In the genomic region with DNA sequence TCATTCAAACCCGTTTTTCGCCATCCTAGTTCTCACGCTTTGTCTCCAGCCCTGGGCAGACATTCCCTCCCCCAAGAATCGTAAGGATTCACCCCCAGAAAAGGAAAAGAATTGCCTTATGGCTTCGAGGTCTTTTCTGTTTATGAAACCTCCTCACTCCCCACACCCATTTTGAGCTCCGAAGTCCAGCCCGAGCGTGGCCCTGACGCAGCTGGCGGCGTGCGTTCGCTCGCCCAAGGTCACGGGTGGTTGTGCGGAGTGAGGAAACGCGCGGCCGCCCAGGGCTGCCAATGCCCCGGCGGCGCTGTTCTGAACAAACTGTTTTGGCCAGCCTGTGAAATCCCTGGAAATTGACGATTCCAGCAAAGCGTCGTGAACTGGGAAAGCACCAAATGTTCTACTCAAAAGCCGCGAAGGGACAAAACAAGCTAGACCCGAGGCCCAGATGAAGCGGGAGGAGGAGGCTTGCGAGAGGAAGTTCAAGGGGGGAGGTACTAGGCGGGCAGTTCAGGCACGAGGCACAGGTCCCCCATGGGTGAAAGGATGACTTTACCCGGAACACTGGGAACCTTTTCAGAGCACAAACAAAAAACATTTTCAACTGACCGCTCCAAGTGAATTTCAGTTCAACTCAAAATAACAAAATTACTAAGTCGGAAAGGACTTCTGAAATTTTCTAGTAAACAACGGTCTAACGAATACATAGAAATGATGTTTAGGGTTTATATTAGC, we compare ENCODE assay signal across 8 cellular contexts. TPM values are rescaled to one million over a fixed set of nuclear protein-coding genes. Genes with fewer than 3 reads are reported as not detected.
DNase-seq lines count a peak whose midpoint lies in the region; ATAC-seq and TF ChIP-seq lines count a peak whose summit lies in the region.

No MANE protein-coding gene starts in this region.

- intact Hi-C loops in breast epithelium (cut with DNase I; ENCODE audit: low total_unique reads), result no loop called here

- H3K27ac ChIP-seq in WERI-Rb-1 (peak overlapping the region; percentile 95), breast epithelium (peak overlapping the region; percentile 95 to 99)

- TF ChIP-seq POLR2A in breast epithelium (IDR thresholded peaks at IDR 0.05), result no peak

- H3K4me1 ChIP-seq in breast epithelium, result peaks cover 0 to 3% of the 10 kb centered on the region in 2 donors

- H3K4me3 ChIP-seq in WERI-Rb-1 (ENCODE audit: low read depth, low read length), result peak overlapping the region; percentile 76
- peak overlapping the region; percentile 64 to 95 (median 94) for H3K4me3 ChIP-seq in breast epithelium
- H3K4me3 ChIP-seq in iPS-18c (ENCODE audit: insufficient read depth, low read depth, low read length), result peak overlapping the region; percentile 75
- peak overlapping the region; percentile 51 for H3K4me3 ChIP-seq in skeletal muscle cell (ENCODE audit: low read depth, low read length)

- DNase-seq in NCI-H1694 treated with DMSO at 0.1 percent for 48 hours (lab: John Stamatoyannopoulos, UW) (peak; percentile 35), WERI-Rb-1 (peak; percentile 75), breast epithelium (ENCODE audit: low spot score in 2 of 2) (peak; percentile 80 to 93), skeletal muscle cell (ENCODE audit: low read depth) (peak; percentile 88)

- H3K9me3 ChIP-seq in WERI-Rb-1 (ENCODE audit: severe bottlenecking), result no peaks in the 10 kb centered on the region
- H3K9me3 ChIP-seq in breast epithelium, result no peaks in the 10 kb centered on the region
- H3K9me3 ChIP-seq in iPS-18c (ENCODE audit: control insufficient read depth, insufficient read depth, low read length), result no peaks in the 10 kb centered on the region

- TF ChIP-seq CTCF in WERI-Rb-1 (IDR thresholded peaks at IDR 0.05; ENCODE audit: low read depth, low read length) (no peak), breast epithelium (IDR thresholded peaks at IDR 0.05) (no peak)

- H3K27me3 ChIP-seq in WERI-Rb-1 (ENCODE audit: insufficient read depth, low read depth, severe bottlenecking), result no peaks in the 10 kb centered on the region
- H3K27me3 ChIP-seq in breast epithelium, result no peaks in the 10 kb centered on the region

- peaks cover 24% of the 10 kb centered on the region for H3K36me3 ChIP-seq in WERI-Rb-1
- no peaks in the 10 kb centered on the region for H3K36me3 ChIP-seq in breast epithelium

- ATAC-seq in GM18499 (IDR thresholded peaks at IDR 0.05; ENCODE audit: insufficient read depth, unreplicated experiment) (peak; percentile 22), HG02852 (IDR thresholded peaks at IDR 0.05; ENCODE audit: unreplicated experiment) (peak; percentile 37), HG03469 (IDR thresholded peaks at IDR 0.05; ENCODE audit: unreplicated experiment) (no peak)

RNA-seq across cellular contexts. Expression of gene ZFAND5, which starts 0.7 kb away (rescaled TPM):
- total RNA-seq in breast epithelium, result 100 to 1,000 TPM; 268 to 516 (median 423) TPM

Comparison
In these comparisons a context has a peak if more than half of its experiments do, and no peak if none do; other contexts are left out.
1. DNase-seq: peak in every context shown above with its lines; median percentile 88 in skeletal muscle cell; 86 in breast epithelium; 75 in WERI-Rb-1; 35 in NCI-H1694 treated with DMSO at 0.1 percent for 48 hours.